Comparison of ENCODE assay signal across 8 cellular contexts in genomic region chr11:65616575-65617001, GRCh38. TPM values are rescaled to one million over a fixed set of nuclear protein-coding genes. Genes with fewer than 3 reads are reported as not detected.
DNase-seq lines count a peak whose midpoint lies in the region; ATAC-seq, FAIRE-seq and TF ChIP-seq lines count a peak whose summit lies in the region.

No MANE protein-coding gene starts in this region.

- H3K9me3 ChIP-seq in DND-41 (ENCODE audit: insufficient read depth, low read length, severe bottlenecking) (no peaks in the 10 kb centered on the region), RWPE2 (ENCODE audit: severe bottlenecking) (no peaks in the 10 kb centered on the region), esophagus (ENCODE audit: control insufficient read depth in 2 of 2, insufficient read depth in 1 of 2, low read depth in 1 of 2, low read length in 1 of 2) (no peaks in the 10 kb centered on the region)

- 41 to 59% methylated on average over 10 of the region's 10 CpGs for WGBS in esophagus, 2 donors

- peaks cover 71% of the 10 kb centered on the region for H3K36me3 ChIP-seq in DND-41 (ENCODE audit: insufficient read depth, low read length)
- H3K36me3 ChIP-seq in RWPE2 (ENCODE audit: low read depth), result peaks cover 32% of the 10 kb centered on the region
- peaks cover 3 to 41% of the 10 kb centered on the region in 2 donors for H3K36me3 ChIP-seq in esophagus (ENCODE audit: control insufficient read depth in 2 of 2, insufficient read depth in 2 of 2, low read length in 1 of 2)

- peaks cover 88% of the 10 kb centered on the region for H3K79me2 ChIP-seq in DND-41 (ENCODE audit: insufficient read depth, low read length)

- no peak for FAIRE-seq in frontal cortex (lab: Jason Lieb, UNC)

- no peak overlapping the region for H2AFZ ChIP-seq in DND-41 (ENCODE audit: low read depth, low read length)

- peaks cover 52% of the 10 kb centered on the region for H3K4me1 ChIP-seq in DND-41 (ENCODE audit: insufficient read depth, low read length)
- no peaks in the 10 kb centered on the region for H3K4me1 ChIP-seq in RWPE2 (ENCODE audit: insufficient read depth, poor library complexity, severe bottlenecking)
- H3K4me1 ChIP-seq in esophagus (ENCODE audit: control insufficient read depth in 2 of 2, insufficient read depth in 2 of 2, low read length in 1 of 2), result peaks cover 11 to 22% of the 10 kb centered on the region in 2 donors

- H3K27ac ChIP-seq in DND-41 (ENCODE audit: low read length) (peak overlapping the region; percentile 74), RWPE2 (ENCODE audit: poor library complexity, severe bottlenecking) (peak overlapping the region; percentile 81), esophagus (ENCODE audit: low read depth in 2 of 2, low read length in 1 of 2) (peak overlapping the region; percentile 94 to 96)

- no peak for TF ChIP-seq CTCF in DND-41 (IDR thresholded peaks at IDR 0.05; ENCODE audit: borderline replicate concordance, extremely low read depth, low read length, poor library complexity, severe bottlenecking)
- no peak for TF ChIP-seq CTCF in RWPE2 (IDR thresholded peaks at IDR 0.05; ENCODE audit: poor library complexity, severe bottlenecking)

- DNase-seq in DND-41 (no peak), RWPE2 (ENCODE audit: low spot score) (no peak), pons (ENCODE audit: low spot score) (peak; percentile 19), NCI-H2107 treated with DMSO at 0.1 percent for 48 hours (lab: John Stamatoyannopoulos, UW; ENCODE audit: unreplicated experiment) (no peak), NCI-H1105 treated with DMSO at 0.1 percent for 48 hours (lab: John Stamatoyannopoulos, UW) (no peak), frontal cortex (ENCODE audit: low spot score in 2 of 2) (no peak)

- H3K9ac ChIP-seq in DND-41 (ENCODE audit: low read depth, low read length), result peak overlapping the region; percentile 78

- ATAC-seq in DND-41 (ENCODE audit: insufficient read depth, low read depth) (no peak), RWPE2 (ENCODE audit: low read depth) (no peak), HG03135 (IDR thresholded peaks at IDR 0.05; ENCODE audit: unreplicated experiment) (no peak)

- H3K27me3 ChIP-seq in DND-41 (ENCODE audit: insufficient read depth, low read length, poor library complexity), result no peaks in the 10 kb centered on the region
- no peaks in the 10 kb centered on the region for H3K27me3 ChIP-seq in RWPE2 (ENCODE audit: insufficient read depth, poor library complexity, severe bottlenecking)
- no peaks in the 10 kb centered on the region for H3K27me3 ChIP-seq in esophagus (ENCODE audit: control insufficient read depth in 1 of 2, insufficient read depth in 2 of 2, low read length in 2 of 2)

- H3K4me3 ChIP-seq in DND-41 (ENCODE audit: low read depth in 1 of 2, low read length in 2 of 2) (peak overlapping the region; percentile 59 to 97), RWPE2 (ENCODE audit: severe bottlenecking) (peak overlapping the region; percentile 66), esophagus (ENCODE audit: low read depth in 1 of 2, low read length in 2 of 2) (peak overlapping the region; percentile 74 to 90)

- H4K20me1 ChIP-seq in DND-41 (ENCODE audit: insufficient read depth, low read length), result peaks cover 55% of the 10 kb centered on the region

- peak overlapping the region; percentile 100 for H3K4me2 ChIP-seq in DND-41 (ENCODE audit: insufficient read depth, low read length)

RNA-seq across cellular contexts. Expression of gene PCNX3, which starts 1.0 kb away (rescaled TPM):
- polyA plus RNA-seq in esophagus, result 10 to 100 TPM; 15.0 to 16.1 TPM
- 7.7 TPM for total RNA-seq in frontal cortex

RNA-seq across cellular contexts. Expression of gene MAP3K11, which starts 2.6 kb away (rescaled TPM):
- 10 to 100 TPM; 25.7 to 35.2 TPM for polyA plus RNA-seq in esophagus
- 6.9 TPM for total RNA-seq in frontal cortex

RNA-seq across cellular contexts. Expression of gene KCNK7, which starts 21.0 kb away (rescaled TPM):
- polyA plus RNA-seq in esophagus, result 10 to 100 TPM; 18.4 to 19.8 TPM
- not detected for total RNA-seq in frontal cortex

RNA-seq across cellular contexts. Expression of gene SIPA1, which starts 21.3 kb away (rescaled TPM):
- polyA plus RNA-seq in esophagus, result 10 to 100 TPM; 22.8 to 32.5 TPM
- 3.7 TPM for total RNA-seq in frontal cortex

RNA-seq across cellular contexts. Expression of gene EHBP1L1, which starts 40.7 kb away (rescaled TPM):
- 10 to 100 TPM; 54.4 to 61.6 TPM for polyA plus RNA-seq in esophagus
- total RNA-seq in frontal cortex, result 8.6 TPM
